Comparison of ENCODE assay signal across 25 cellular contexts in the genomic region with DNA sequence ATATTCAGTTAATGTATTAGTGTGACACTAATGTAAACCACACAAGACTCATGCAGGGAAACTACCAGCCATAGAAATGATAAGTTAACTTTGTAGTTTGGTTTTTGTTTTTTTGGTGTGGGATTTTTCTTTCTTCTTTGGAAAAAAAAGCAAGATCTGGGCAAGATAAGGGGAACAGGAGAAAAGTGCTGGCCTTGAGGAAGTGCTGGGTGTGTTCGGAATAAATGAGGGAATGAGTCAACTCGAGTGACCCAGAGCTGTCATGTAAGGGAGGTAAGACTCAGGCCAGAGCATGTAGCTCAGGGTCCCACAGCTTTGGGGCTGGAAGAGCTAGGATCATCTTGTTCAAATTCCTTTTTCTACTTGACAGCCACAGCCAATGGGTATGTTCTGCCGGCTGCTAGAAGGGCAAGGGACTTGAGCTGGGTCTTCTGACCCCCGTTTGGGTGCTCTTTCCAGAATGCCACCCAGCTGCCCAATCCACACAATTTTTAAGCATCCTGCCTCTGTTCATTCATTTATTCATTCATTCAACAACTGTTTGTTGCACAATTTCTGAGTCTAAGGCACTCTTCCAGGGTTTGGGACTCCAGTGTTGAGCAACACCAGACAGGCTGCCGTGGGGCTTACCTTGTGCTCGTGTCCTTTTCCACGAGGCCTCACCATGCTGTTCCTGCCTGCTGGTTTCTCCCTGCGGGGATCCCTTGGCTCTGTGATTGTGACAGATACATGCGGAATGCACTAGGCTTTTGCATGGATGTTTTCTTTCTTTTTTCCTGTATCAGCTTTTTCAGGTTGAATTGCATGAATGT. TPM values are rescaled to one million over a fixed set of nuclear protein-coding genes. Genes with fewer than 3 reads are reported as not detected.
A peak's percentile ranks its signal among the peaks of the same experiment; 100 is the strongest.
DNase-seq lines count a peak whose midpoint lies in the region; ATAC-seq, FAIRE-seq and TF ChIP-seq lines count a peak whose summit lies in the region.
"Had no signal": no experiment of that assay in that cellular context is flagged by ENCODE, and none has a peak within 500 bp of the region (broad histone marks: within the 10 kb centered on the region; RNA-seq: fewer than 3 reads in every experiment).

No MANE protein-coding gene starts in this region.

- H3K4me3 Mint-ChIP-seq in chondrocyte (ENCODE audit: unreplicated experiment), result no peak overlapping the region
- no peak overlapping the region for H3K4me3 Mint-ChIP-seq in naive thymus-derived CD4-positive, alpha-beta T cell
- no peak overlapping the region for H3K4me3 Mint-ChIP-seq in activated T-helper 1 cell treated with anti-CD3 and anti-CD28 coated beads, Interleukin-12 subunit alpha, Interleukin-12 subunit beta, Interleukin-2, Interleukin-4 antibody, amounts not matched to agents 30 ng/mL and 10 ng/mL and 1 ng/mL, durations not matched to agents 14 hours and 24 hours and 36 hours
- H3K4me3 Mint-ChIP-seq: CD4-positive, alpha-beta memory T cell; T-helper 1 cell treated with Interleukin-12 subunit alpha and Interleukin-12 subunit beta and Interleukin-4 antibody, amounts not matched to agents 30 μg/mL and 1 μg/mL, for 36 hours had no signal

- H3K27me3 Mint-ChIP-seq in chondrocyte (ENCODE audit: low read depth), result no peaks in the 10 kb centered on the region
- H3K27me3 Mint-ChIP-seq in naive thymus-derived CD4-positive, alpha-beta T cell, result no peaks in the 10 kb centered on the region
- H3K27me3 Mint-ChIP-seq in activated T-helper 1 cell treated with anti-CD3 and anti-CD28 coated beads, Interleukin-12 subunit alpha, Interleukin-12 subunit beta, Interleukin-2, Interleukin-4 antibody, amounts not matched to agents 30 ng/mL and 10 ng/mL and 1 ng/mL, durations not matched to agents 14 hours and 24 hours and 36 hours (ENCODE audit: insufficient read depth), result no peaks in the 10 kb centered on the region
- H3K27me3 Mint-ChIP-seq: CD4-positive, alpha-beta memory T cell; naive B cell had no signal

- RAD21 ChIA-PET in HCT116 (lab: Charles Lee; ENCODE audit: low non-redundant PET in 1 of 2, low total read pairs in 2 of 2, uncharacterized antibody in 2 of 2, unreplicated experiment in 2 of 2) (no interaction called here), GM12878 (lab: Charles Lee; ENCODE audit: unreplicated experiment) (interaction anchor here (1.0 to 3.0 kb wide), 6 partner anchors 9 to 97 kb away, joined by 3 to 12 read pairs (median 6); no protein-coding TSS in a partner anchor)

- BruUV-seq in HCT116 (replicated peaks; lab: Mats Ljungman, UMichigan) (no TSS peak), GM12878 (replicated peaks; lab: Mats Ljungman, UMichigan) (no TSS peak)

- 26% methylated on average over 9 of the region's 9 CpGs for WGBS in GM12878 (ENCODE audit: insufficient coverage, insufficient replicate concordance, low lambda C conversion rate, missing lambda C conversion rate)

- H3K4me1 ChIP-seq in HCT116 (ENCODE audit: control insufficient read depth in 1 of 2, insufficient read depth in 2 of 2, low read length in 2 of 2) (peaks cover 6 to 40% of the 10 kb centered on the region in 2 experiments), GM12878 (ENCODE audit: control insufficient read depth, insufficient read depth, low read length) (no peaks in the 10 kb centered on the region)
- peaks cover 0 to 3% of the 10 kb centered on the region in 2 donors for H3K4me1 ChIP-seq in naive thymus-derived CD4-positive, alpha-beta T cell (ENCODE audit: control insufficient read depth in 2 of 2, insufficient read depth in 2 of 2, low read length in 2 of 2)

- H3K27ac Mint-ChIP-seq in chondrocyte (ENCODE audit: unreplicated experiment), result no peak overlapping the region
- peak overlapping the region in 1 of 9 donors; percentile 52 for H3K27ac Mint-ChIP-seq in naive thymus-derived CD4-positive, alpha-beta T cell
- no peak overlapping the region for H3K27ac Mint-ChIP-seq in activated T-helper 1 cell treated with anti-CD3 and anti-CD28 coated beads, Interleukin-12 subunit alpha, Interleukin-12 subunit beta, Interleukin-2, Interleukin-4 antibody, amounts not matched to agents 30 ng/mL and 10 ng/mL and 1 ng/mL, durations not matched to agents 14 hours and 24 hours and 36 hours
- H3K27ac Mint-ChIP-seq: T-helper 1 cell treated with Interleukin-12 subunit alpha and Interleukin-12 subunit beta and Interleukin-4 antibody, amounts not matched to agents 30 μg/mL and 1 μg/mL, for 36 hours had no signal

- H2AFZ ChIP-seq in HCT116 (ENCODE audit: low read depth, low read length, poor library complexity, severe bottlenecking), result no peak overlapping the region
- H2AFZ ChIP-seq in GM12878 (ENCODE audit: control insufficient read depth, low read depth, low read length), result no peak overlapping the region

- H3K4me2 ChIP-seq in HCT116 (ENCODE audit: low read length) (peak overlapping the region; percentile 30; the same call in 1 of the 2 replicates), GM12878 (ENCODE audit: control insufficient read depth, insufficient read depth) (no peak overlapping the region)
- H3K4me2 ChIP-seq: KMS-11 had no signal

- H3K9me3 ChIP-seq in HCT116 (ENCODE audit: control insufficient read depth in 1 of 2, insufficient read depth in 1 of 2, low read depth in 1 of 2, low read length in 2 of 2), result no peaks in the 10 kb centered on the region
- no peaks in the 10 kb centered on the region; the same call in 2 of the 3 replicates for H3K9me3 ChIP-seq in GM12878 (replicated peaks; ENCODE audit: control insufficient read depth, insufficient read depth, low read length)
- no peaks in the 10 kb centered on the region for H3K9me3 ChIP-seq in naive thymus-derived CD4-positive, alpha-beta T cell (ENCODE audit: control insufficient read depth in 2 of 3, low read length in 3 of 3)
- H3K9me3 ChIP-seq: body of pancreas had no signal

- H3K79me2 ChIP-seq in HCT116 (ENCODE audit: insufficient read depth, low read length) (peaks cover 8% of the 10 kb centered on the region; the same call in 1 of the 2 replicates), GM12878 (ENCODE audit: control insufficient read depth, insufficient read depth, low read length) (no peaks in the 10 kb centered on the region)

- no peak overlapping the region for H3K27ac ChIP-seq in HCT116 (ENCODE audit: low read depth, low read length)
- H3K27ac ChIP-seq in GM12878 (ENCODE audit: control insufficient read depth, insufficient read depth), result no peak overlapping the region
- no peak overlapping the region for H3K27ac ChIP-seq in naive thymus-derived CD4-positive, alpha-beta T cell (ENCODE audit: low read depth, low read length)
- H3K27ac ChIP-seq: body of pancreas, HL-60, KMS-11 had no signal

- no peak for TF ChIP-seq CTCF in HCT116 (IDR thresholded peaks at IDR 0.05 in 2 of 3, conservative IDR thresholded peaks at IDR 0.05 in 1 of 3; ENCODE audit: borderline replicate concordance in 1 of 3, insufficient read depth in 1 of 3, low read depth in 2 of 3, low read length in 2 of 3)
- no peak for TF ChIP-seq CTCF in GM12878 (IDR thresholded peaks at IDR 0.05 in 2 of 3, conservative IDR thresholded peaks at IDR 0.05 in 1 of 3; ENCODE audit: control insufficient read depth in 2 of 3, extremely low read depth in 1 of 3, insufficient read depth in 1 of 3, low read depth in 3 of 3, low read length in 3 of 3)
- no peak for TF ChIP-seq CTCF in chondrocyte (IDR thresholded peaks at IDR 0.05)

- H3K4me1 Mint-ChIP-seq in chondrocyte (ENCODE audit: low read depth), result peaks cover 44% of the 10 kb centered on the region
- H3K4me1 Mint-ChIP-seq in naive thymus-derived CD4-positive, alpha-beta T cell, result peaks cover 2 to 23% (median 14%) of the 10 kb centered on the region in 7 donors
- H3K4me1 Mint-ChIP-seq in activated T-helper 1 cell treated with anti-CD3 and anti-CD28 coated beads, Interleukin-12 subunit alpha, Interleukin-12 subunit beta, Interleukin-2, Interleukin-4 antibody, amounts not matched to agents 30 ng/mL and 10 ng/mL and 1 ng/mL, durations not matched to agents 14 hours and 24 hours and 36 hours (ENCODE audit: low read depth), result peaks cover 37% of the 10 kb centered on the region

- intact Hi-C loops in HCT116 (cut with micrococcal nuclease), result no loop called here
- intact Hi-C loops in GM12878 (cut with micrococcal nuclease; ENCODE audit: unreplicated experiment), result no loop called here
- intact Hi-C loops in left colon (cut with DNase I, micrococcal nuclease), result no loop called here
- intact Hi-C loops in naive thymus-derived CD4-positive, alpha-beta T cell (cut with micrococcal nuclease), result no loop called here
- intact Hi-C loops in activated T-helper 1 cell treated with anti-CD3 and anti-CD28 coated beads, Interleukin-12 subunit alpha, Interleukin-12 subunit beta, Interleukin-2, Interleukin-4 antibody, amounts not matched to agents 30 ng/mL and 10 ng/mL and 1 ng/mL, durations not matched to agents 14 hours and 24 hours and 36 hours (cut with micrococcal nuclease), result no loop called here

- H3K36me3 Mint-ChIP-seq in chondrocyte (ENCODE audit: low read depth), result no peaks in the 10 kb centered on the region
- H3K36me3 Mint-ChIP-seq in naive thymus-derived CD4-positive, alpha-beta T cell, result peaks cover 0 to 3% (median 0%) of the 10 kb centered on the region in 5 donors
- peaks cover 8% of the 10 kb centered on the region for H3K36me3 Mint-ChIP-seq in activated T-helper 1 cell treated with anti-CD3 and anti-CD28 coated beads, Interleukin-12 subunit alpha, Interleukin-12 subunit beta, Interleukin-2, Interleukin-4 antibody, amounts not matched to agents 30 ng/mL and 10 ng/mL and 1 ng/mL, durations not matched to agents 14 hours and 24 hours and 36 hours (ENCODE audit: low read depth)
- H3K36me3 Mint-ChIP-seq: CD4-positive, alpha-beta memory T cell; naive B cell had no signal

- H3K9me3 Mint-ChIP-seq in chondrocyte (ENCODE audit: low read depth), result peaks cover 8% of the 10 kb centered on the region
- no peaks in the 10 kb centered on the region for H3K9me3 Mint-ChIP-seq in naive thymus-derived CD4-positive, alpha-beta T cell
- H3K9me3 Mint-ChIP-seq in activated T-helper 1 cell treated with anti-CD3 and anti-CD28 coated beads, Interleukin-12 subunit alpha, Interleukin-12 subunit beta, Interleukin-2, Interleukin-4 antibody, amounts not matched to agents 30 ng/mL and 10 ng/mL and 1 ng/mL, durations not matched to agents 14 hours and 24 hours and 36 hours, result no peaks in the 10 kb centered on the region
- H3K9me3 Mint-ChIP-seq: CD4-positive, alpha-beta memory T cell; naive B cell; T-helper 1 cell treated with Interleukin-12 subunit alpha and Interleukin-12 subunit beta and Interleukin-4 antibody, amounts not matched to agents 30 μg/mL and 1 μg/mL, for 36 hours had no signal

- H3K27me3 ChIP-seq in HCT116 (ENCODE audit: insufficient read depth, low read length), result no peaks in the 10 kb centered on the region
- no peaks in the 10 kb centered on the region for H3K27me3 ChIP-seq in GM12878 (replicated peaks in 1 of 2; ENCODE audit: control insufficient read depth in 2 of 2, insufficient read depth in 2 of 2, low read length in 1 of 2)
- H3K27me3 ChIP-seq in naive thymus-derived CD4-positive, alpha-beta T cell (ENCODE audit: control insufficient read depth in 2 of 2, insufficient read depth in 2 of 2, low read length in 2 of 2), result no peaks in the 10 kb centered on the region
- H3K27me3 ChIP-seq: body of pancreas had no signal

- no peak overlapping the region for H3K4me3 ChIP-seq in HCT116 (replicated peaks in 1 of 2; ENCODE audit: low read depth in 1 of 2, low read length in 2 of 2)
- no peak overlapping the region for H3K4me3 ChIP-seq in GM12878
- H3K4me3 ChIP-seq in naive thymus-derived CD4-positive, alpha-beta T cell (ENCODE audit: low read length), result no peak overlapping the region
- H3K4me3 ChIP-seq: body of pancreas had no signal

- no peaks in the 10 kb centered on the region for H4K20me1 ChIP-seq in HCT116 (ENCODE audit: insufficient read depth)
- H4K20me1 ChIP-seq in GM12878 (ENCODE audit: control insufficient read depth, insufficient read depth), result no peaks in the 10 kb centered on the region

- CTCF ChIA-PET in HCT116 (lab: Charles Lee) (no interaction called here), GM12878 (lab: Yijun Ruan, JAX) (interaction anchor here (0.9 to 1.5 kb wide), 3 partner anchors 11 to 37 kb away, joined by 3 read pairs; no protein-coding TSS in a partner anchor)
- CTCF ChIA-PET in naive thymus-derived CD4-positive, alpha-beta T cell (lab: Charles Lee), result interaction anchor here (1.0 kb wide), 1 partner anchor 99 kb away, joined by 4 read pairs; no protein-coding TSS in a partner anchor

- no peak for TF ChIP-seq EP300 in GM12878 (IDR thresholded peaks at IDR 0.05; ENCODE audit: borderline replicate concordance in 1 of 2, control insufficient read depth in 1 of 2, low read depth in 2 of 2, low read length in 2 of 2)

- SMC1A ChIA-PET in GM12878 (lab: Charles Lee; ENCODE audit: uncharacterized antibody, unreplicated experiment), result interaction anchor here (0.5 to 4.8 kb wide), 7 partner anchors 10 to 89 kb away, joined by 3 to 21 read pairs (median 3); no protein-coding TSS in a partner anchor

- H3K9ac ChIP-seq in HCT116 (ENCODE audit: low read length) (no peak overlapping the region), GM12878 (ENCODE audit: control insufficient read depth, insufficient read depth, low read length) (no peak overlapping the region)
- H3K9ac ChIP-seq: KMS-11 had no signal

- TF ChIP-seq POLR2A in HCT116 (IDR thresholded peaks at IDR 0.05; ENCODE audit: borderline replicate concordance, extremely low read depth, insufficient read depth, insufficient read length) (no peak), GM12878 (IDR thresholded peaks at IDR 0.05; ENCODE audit: low read depth, low read length) (no peak)

- TF ChIP-seq RAD21 in HCT116 (IDR thresholded peaks at IDR 0.05; ENCODE audit: low read depth) (no peak), GM12878 (IDR thresholded peaks at IDR 0.05; ENCODE audit: insufficient read depth, low read depth, low read length) (no peak)

- no peaks in the 10 kb centered on the region for H3K9me2 ChIP-seq in HCT116 (ENCODE audit: insufficient read depth)

- H3K36me3 ChIP-seq in HCT116 (ENCODE audit: control insufficient read depth in 1 of 2, insufficient read depth in 2 of 2, low read length in 2 of 2) (no peaks in the 10 kb centered on the region), GM12878 (ENCODE audit: control insufficient read depth in 2 of 2, insufficient read depth in 2 of 2, low read length in 1 of 2) (no peaks in the 10 kb centered on the region)
- H3K36me3 ChIP-seq in naive thymus-derived CD4-positive, alpha-beta T cell (ENCODE audit: control insufficient read depth in 2 of 3, insufficient read depth in 3 of 3, low read length in 3 of 3), result no peaks in the 10 kb centered on the region

- POLR2A ChIA-PET in HCT116 (lab: Charles Lee), result no interaction called here
- POLR2A ChIA-PET in GM12878 (lab: Charles Lee), result interaction anchor here (0.6 kb wide), 1 partner anchor 20 kb away, joined by 3 read pairs; no protein-coding TSS in a partner anchor
- POLR2A ChIA-PET in naive thymus-derived CD4-positive, alpha-beta T cell (lab: Charles Lee), result no interaction called here

- in situ Hi-C loops in GM12878 (cut with MboI), result no loop called here

- FAIRE-seq in GM12878 (lab: Jason Lieb, UNC), result no peak
- FAIRE-seq: urothelium cell line had no signal

- DNase-seq in A172 (ENCODE audit: low spot score), result peak; percentile 65
- no peak for DNase-seq in HCT116 (ENCODE audit: low read depth, low spot score)
- no peak for DNase-seq in GM12878 (ENCODE audit: low read depth, low spot score)
- DNase-seq in left colon, result no peak
- DNase-seq in chondrocyte (ENCODE audit: low spot score), result no peak
- no peak for DNase-seq in naive thymus-derived CD4-positive, alpha-beta T cell
- no peak for DNase-seq in activated T-helper 1 cell treated with anti-CD3 and anti-CD28 coated beads, Interleukin-12 subunit alpha, Interleukin-12 subunit beta, Interleukin-2, Interleukin-4 antibody, amounts not matched to agents 30 ng/mL and 10 ng/mL and 1 ng/mL, durations not matched to agents 14 hours and 24 hours and 36 hours (ENCODE audit: low spot score)
- DNase-seq: activated naive CD4-positive, alpha-beta T cell treated with Interleukin-2 at 50 U/mL for 16 hours; CD4-positive, alpha-beta memory T cell; hypothalamus; naive B cell; NCI-H1436 treated with DMSO at 0.1 percent for 48 hours; NK-92 treated with Interleukin-12 subunit alpha and Interleukin-12 subunit beta, amount 100 ng/mL, for 24 hours; SHP77 treated with DMSO at 0.1 percent for 48 hours; stimulated activated CD4-positive, alpha-beta T cell treated with anti-CD3 and anti-CD28 coated beads, Interleukin-12 subunit alpha, Interleukin-12 subunit beta, amount 100 ng/mL, for 4 hours; stimulated activated naive CD8-positive, alpha-beta T cell treated with anti-CD3 and anti-CD28 coated beads, Interleukin-15, Interleukin-2, amounts not matched to agents 100 U/mL and 50 U/mL, for 24 hours had no signal

- ATAC-seq in HCT116, result peak; percentile 41; the same call in 1 of the 2 replicates
- ATAC-seq in GM12878, result peak; percentile 9; the same call in 1 of the 3 replicates
- peak; percentile 46 for ATAC-seq in left colon
- no peak for ATAC-seq in naive thymus-derived CD4-positive, alpha-beta T cell
- ATAC-seq in GM19395 (IDR thresholded peaks at IDR 0.05; ENCODE audit: unreplicated experiment), result no peak
- ATAC-seq: stimulated activated naive CD8-positive, alpha-beta T cell treated with anti-CD3 and anti-CD28 coated beads, Interleukin-15, Interleukin-2, amounts not matched to agents 100 U/mL and 50 U/mL, for 24 hours had no signal

RNA-seq across cellular contexts. Expression of a gene that starts 54.5 kb away (rescaled TPM):
- total RNA-seq in A172 (2014; rRNA removed; shearing (Covaris generic)), result not detected in 2 replicates
- total RNA-seq in HCT116 (2021; ENCODE audit: unreplicated experiment) (not detected), GM12878 (2014; rRNA removed) (not detected in 2 replicates), GM12878 (2014; rRNA removed; fragmentation: Illumina TruSeq; extraction: Trizol) (not detected in 2 replicates), GM12878 (2021) (not detected in 2 replicates), left colon (1 to 10 TPM in 1 of 2 donors, under 1 TPM in 1; 0.89 to 1.1 TPM), chondrocyte (not detected in 3 replicates)
- not detected in 2 replicates for polyA plus RNA-seq in HCT116 (2012)
- total RNA-seq in GM12878 (2013; cell fraction: nucleolus; rRNA removed), result not detected in 2 replicates
- not detected for polyA plus RNA-seq in GM12878 (2011; ENCODE audit: low read depth)
- polyA plus RNA-seq in GM12878 (2011; rRNA removed) (not detected in 2 replicates), GM12878 (2014; fragmentation: Illumina TruSeq; extraction: Trizol) (not detected in 2 replicates), GM12878 (2014; fragmentation: Nextera tagmentation; extraction: Ambion mirVana) (not detected), GM12878 (2014; rRNA removed) (not detected in 2 replicates), GM12878 (2016; fragmentation: Nextera tagmentation; extraction: Ambion mirVana) (not detected)
- not detected in 2 replicates for polyA plus RNA-seq in GM12878 (2011; cell fraction: cytosol; rRNA removed)
- polyA plus RNA-seq in GM12878 (2011; cell fraction: nucleus; rRNA removed), result not detected in 2 replicates
- not detected in 2 replicates for polyA plus RNA-seq in GM12878 (2012)
- not detected in 2 replicates for polyA minus RNA-seq in GM12878 (2011; rRNA and poly(A)+ RNA removed)
- polyA minus RNA-seq in GM12878 (2011; cell fraction: cytosol; rRNA and poly(A)+ RNA removed), result not detected in 2 replicates
- polyA minus RNA-seq in GM12878 (2011; cell fraction: nucleus; rRNA and poly(A)+ RNA removed), result not detected in 2 replicates
- total RNA-seq in naive thymus-derived CD4-positive, alpha-beta T cell, result not detected
- polyA plus RNA-seq in naive thymus-derived CD4-positive, alpha-beta T cell, result not detected
- not detected in 2 replicates for total RNA-seq in activated T-helper 1 cell treated with anti-CD3 and anti-CD28 coated beads, Interleukin-12 subunit alpha, Interleukin-12 subunit beta, Interleukin-2, Interleukin-4 antibody, amounts not matched to agents 30 ng/mL and 10 ng/mL and 1 ng/mL, durations not matched to agents 14 hours and 24 hours and 36 hours
- total RNA-seq: CD4-positive, alpha-beta memory T cell; fibroblast of lung; posterior vena cava had no signal
- polyA plus RNA-seq: CD4-positive, alpha-beta memory T cell; fibroblast of lung; liver had no signal

Comparison
In these comparisons a context has a peak if more than half of its experiments do, and no peak if none do; other contexts are left out.
1. ATAC-seq: peak in HCT116 (single experiment), GM12878 (single experiment) and left colon (single experiment); none in naive thymus-derived CD4-positive, alpha-beta T cell (single experiment) and GM19395 (single experiment).